Comparison of ENCODE assay signal across 8 cellular contexts in the genomic region with DNA sequence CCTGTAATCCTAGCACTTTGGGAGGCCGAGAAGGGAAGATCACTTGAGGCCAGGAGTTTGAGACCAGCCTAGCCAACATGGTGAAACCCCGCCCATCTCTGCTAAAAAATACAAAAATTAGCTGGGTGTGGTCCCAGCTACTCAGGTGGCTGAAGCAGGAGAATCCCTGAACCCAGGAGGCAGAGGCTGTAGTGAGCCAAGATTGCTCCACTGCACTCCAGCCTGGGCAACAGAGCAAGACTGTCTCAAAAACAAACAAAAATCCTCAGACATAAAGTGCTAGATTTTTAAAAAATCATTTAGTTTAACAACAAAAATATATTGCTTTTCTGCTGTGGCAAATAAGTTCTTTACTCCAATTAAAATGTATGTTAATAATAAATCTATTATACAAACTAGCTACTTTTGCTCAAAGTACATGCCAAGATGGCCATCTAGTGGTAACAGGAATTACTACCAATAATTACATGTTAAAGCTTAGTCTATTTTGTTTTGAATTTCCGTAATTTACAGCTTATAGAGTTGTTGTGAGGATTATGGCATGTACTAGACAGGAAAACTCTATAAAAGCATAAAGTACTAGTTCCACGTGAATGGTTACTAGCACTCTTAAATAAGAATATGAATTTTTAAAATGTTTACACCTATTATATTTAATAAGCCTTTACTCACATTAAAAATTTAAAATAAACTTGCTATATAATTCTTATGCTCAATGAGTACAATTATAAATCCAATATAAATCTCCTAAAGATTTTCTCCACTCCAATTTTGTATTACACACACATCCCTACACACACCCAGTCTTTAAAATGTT. TPM values are rescaled to one million over a fixed set of nuclear protein-coding genes. Genes with fewer than 3 reads are reported as not detected.
DNase-seq lines count a peak whose midpoint lies in the region; ATAC-seq, FAIRE-seq and TF ChIP-seq lines count a peak whose summit lies in the region.

No MANE protein-coding gene starts in this region.

- H3K4me3 ChIP-seq in AG09309 (ENCODE audit: control insufficient read depth, low read depth, low read length) (no peak overlapping the region), astrocyte of the cerebellum (ENCODE audit: low read depth, low read length) (no peak overlapping the region)

- no peaks in the 10 kb centered on the region for H3K9me3 Mint-ChIP-seq in stimulated activated effector memory CD8-positive, alpha-beta T cell treated with anti-CD3 and anti-CD28 coated beads, Interleukin-12 subunit alpha, Interleukin-12 subunit beta, amount 100 ng/mL, for 72 hours

- in situ Hi-C loops in astrocyte of the cerebellum (cut with HindIII; ENCODE audit: low sequenced_read_pairs), result no loop called here

- FAIRE-seq in GM12892 (lab: Jason Lieb, UNC), result peak; percentile 46

- H3K27ac Mint-ChIP-seq in stimulated activated effector memory CD8-positive, alpha-beta T cell treated with anti-CD3 and anti-CD28 coated beads, Interleukin-12 subunit alpha, Interleukin-12 subunit beta, amount 100 ng/mL, for 72 hours, result no peak overlapping the region

- no peak for TF ChIP-seq POLR2A in GM12892 (IDR thresholded peaks at IDR 0.05; ENCODE audit: low read depth, low read length)

- peaks cover 14% of the 10 kb centered on the region for H3K4me1 Mint-ChIP-seq in stimulated activated effector memory CD8-positive, alpha-beta T cell treated with anti-CD3 and anti-CD28 coated beads, Interleukin-12 subunit alpha, Interleukin-12 subunit beta, amount 100 ng/mL, for 72 hours

- peak; percentile 11 for DNase-seq in AG09309 (ENCODE audit: low read depth)
- DNase-seq in GM12892 (ENCODE audit: insufficient read length), result no peak
- peak; percentile 33 for DNase-seq in NCI-H2227 (lab: John Stamatoyannopoulos, UW; ENCODE audit: unreplicated experiment)
- DNase-seq in astrocyte of the cerebellum (ENCODE audit: low read depth), result peak; percentile 42
- peak; percentile 49 for DNase-seq in kidney tubule cell (ENCODE audit: low spot score)
- DNase-seq in stimulated activated effector memory CD8-positive, alpha-beta T cell treated with anti-CD3 and anti-CD28 coated beads, Interleukin-12 subunit alpha, Interleukin-12 subunit beta, amount 100 ng/mL, for 72 hours (ENCODE audit: low spot score in 2 of 2), result no peak
- DNase-seq in stimulated activated CD4-positive, alpha-beta T cell treated with anti-CD3 and anti-CD28 coated beads, Interleukin-4, amount 100 ng/mL, for 4 hours, result no peak
- no peak for DNase-seq in NCI-H774 (lab: John Stamatoyannopoulos, UW)

- peaks cover 5% of the 10 kb centered on the region for H3K36me3 Mint-ChIP-seq in stimulated activated effector memory CD8-positive, alpha-beta T cell treated with anti-CD3 and anti-CD28 coated beads, Interleukin-12 subunit alpha, Interleukin-12 subunit beta, amount 100 ng/mL, for 72 hours

- TF ChIP-seq CTCF in AG09309 (IDR thresholded peaks at IDR 0.05; ENCODE audit: control insufficient read depth, insufficient read depth, low read depth, low read length, missing control alignments), result peak; percentile 51
- peak; percentile 26 for TF ChIP-seq CTCF in astrocyte of the cerebellum (IDR thresholded peaks at IDR 0.05; ENCODE audit: low read depth, low read length, missing control alignments)

- no peak overlapping the region for H3K4me3 Mint-ChIP-seq in stimulated activated effector memory CD8-positive, alpha-beta T cell treated with anti-CD3 and anti-CD28 coated beads, Interleukin-12 subunit alpha, Interleukin-12 subunit beta, amount 100 ng/mL, for 72 hours

- no peak for ATAC-seq in stimulated activated effector memory CD8-positive, alpha-beta T cell treated with anti-CD3 and anti-CD28 coated beads, Interleukin-12 subunit alpha, Interleukin-12 subunit beta, amount 100 ng/mL, for 72 hours

RNA-seq across cellular contexts. Expression of gene GABPB1, which starts 39.0 kb away (rescaled TPM):
- polyA plus RNA-seq in GM12892 (2012; ENCODE audit: missing spikeins), result 28.9 TPM

RNA-seq across cellular contexts. Expression of gene HDC, which starts 50.5 kb away (rescaled TPM):
- not detected for polyA plus RNA-seq in GM12892 (2012; ENCODE audit: missing spikeins)

Comparison
In these comparisons a context has a peak if more than half of its experiments do, and no peak if none do; other contexts are left out.
1. DNase-seq: peak in AG09309 (single experiment), NCI-H2227 (single experiment), astrocyte of the cerebellum (single experiment) and kidney tubule cell (single experiment); none in GM12892 (single experiment), stimulated activated effector memory CD8-positive, alpha-beta T cell treated with anti-CD3 and anti-CD28 coated beads, Interleukin-12 subunit alpha, Interleukin-12 subunit beta, amount 100 ng/mL, for 72 hours (0 of 2), stimulated activated CD4-positive, alpha-beta T cell treated with anti-CD3 and anti-CD28 coated beads, Interleukin-4, amount 100 ng/mL, for 4 hours (0 of 2) and NCI-H774 (single experiment).